ENCODE assay signal across 10 cellular contexts in genomic region chr17:81404557-81405165, GRCh38. TPM values are rescaled to one million over a fixed set of nuclear protein-coding genes. Genes with fewer than 3 reads are reported as not detected.
A peak's percentile ranks its signal among the peaks of the same experiment; 100 is the strongest.
DNase-seq lines count a peak whose midpoint lies in the region; ATAC-seq and TF ChIP-seq lines count a peak whose summit lies in the region.
"Had no signal": no experiment of that assay in that cellular context is flagged by ENCODE, and none has a peak within 500 bp of the region (broad histone marks: within the 10 kb centered on the region; RNA-seq: fewer than 3 reads in every experiment).

No MANE protein-coding gene starts in this region.

- peak; percentile 44 for ATAC-seq in Right ventricle myocardium inferior
- no peak for ATAC-seq in aorta (ENCODE audit: low FRiP score)
- ATAC-seq in HG03045 (IDR thresholded peaks at IDR 0.05; ENCODE audit: unreplicated experiment) = no peak
- no peak for ATAC-seq in HG03196 (IDR thresholded peaks at IDR 0.05; ENCODE audit: unreplicated experiment)

- intact Hi-C loops in Right ventricle myocardium inferior (cut with DNase I) = loop anchor here (2.0 to 5.0 kb wide), 2 partner anchors 76 to 152 kb away; no protein-coding TSS in a partner anchor
- intact Hi-C loops in cardiac septum (cut with DNase I) = loop anchor here (2.0 kb wide), 1 partner anchor 14 kb away; no protein-coding TSS in a partner anchor
- intact Hi-C loops in dorsolateral prefrontal cortex (cut with DNase I) = loop anchor here (5.0 kb wide), 2 partner anchors 78 to 152 kb away; no protein-coding TSS in a partner anchor
- intact Hi-C loops in aorta (cut with DNase I) = loop anchor here (1.0 to 5.0 kb wide), 2 partner anchors 13 to 78 kb away; no protein-coding TSS in a partner anchor

- peaks cover 34 to 46% of the 10 kb centered on the region in 2 donors for H3K4me1 ChIP-seq in mucosa of rectum (ENCODE audit: control insufficient read depth in 2 of 2, insufficient read depth in 2 of 2, low read length in 2 of 2)
- peaks cover 0 to 4% of the 10 kb centered on the region in 2 donors for H3K4me1 ChIP-seq in aorta (ENCODE audit: control insufficient read depth in 1 of 2, insufficient read depth in 2 of 2, low read length in 2 of 2)

- WGBS in aorta, 2 donors = 23 to 26% methylated on average over 11 of the region's 11 CpGs

- DNase-seq in Right ventricle myocardium inferior (ENCODE audit: missing footprints) (no peak), cardiac septum (ENCODE audit: low spot score) (no peak), dorsolateral prefrontal cortex (no peak), aorta (no peak), NK-92 (lab: John Stamatoyannopoulos, UW; ENCODE audit: unreplicated experiment) (no peak)
- DNase-seq: BE2C; stimulated activated naive CD4-positive, alpha-beta T cell had no signal

- no peaks in the 10 kb centered on the region for H3K27me3 ChIP-seq in dorsolateral prefrontal cortex
- no peaks in the 10 kb centered on the region for H3K27me3 ChIP-seq in mucosa of rectum (ENCODE audit: control insufficient read depth in 2 of 2, insufficient read depth in 2 of 2, low read length in 2 of 2)
- no peaks in the 10 kb centered on the region for H3K27me3 ChIP-seq in aorta (ENCODE audit: control insufficient read depth in 1 of 2, insufficient read depth in 2 of 2, low read length in 1 of 2)

- H3K4me3 ChIP-seq in dorsolateral prefrontal cortex = peak overlapping the region in 9 of 59 donors; percentile 5 to 49 (median 37)
- H3K4me3 ChIP-seq in mucosa of rectum (ENCODE audit: low read length in 2 of 2) = no peak overlapping the region
- H3K4me3 ChIP-seq in aorta (ENCODE audit: low read length in 2 of 2) = no peak overlapping the region

- peak overlapping the region in 1 of 2 donors; percentile 17 for H3K9ac ChIP-seq in mucosa of rectum (ENCODE audit: low read depth in 1 of 2, low read length in 2 of 2)

- no peak for TF ChIP-seq CTCF in dorsolateral prefrontal cortex (IDR thresholded peaks at IDR 0.05 in 54 of 56, conservative IDR thresholded peaks at IDR 0.05 in 2 of 56; ENCODE audit: low read depth in 1 of 56, partially characterized antibody in 56 of 56)

- H3K36me3 ChIP-seq in mucosa of rectum (ENCODE audit: control insufficient read depth in 2 of 2, insufficient read depth in 2 of 2, low read length in 2 of 2) (no peaks in the 10 kb centered on the region), aorta (ENCODE audit: control insufficient read depth in 1 of 2, insufficient read depth in 2 of 2, low read length in 1 of 2) (no peaks in the 10 kb centered on the region)
- H3K36me3 ChIP-seq: BE2C had no signal

- H3K9me3 ChIP-seq in mucosa of rectum (ENCODE audit: control insufficient read depth in 2 of 2, low read length in 2 of 2) = no peaks in the 10 kb centered on the region
- H3K9me3 ChIP-seq in aorta (ENCODE audit: control insufficient read depth, low read length) = no peaks in the 10 kb centered on the region
- H3K9me3 ChIP-seq: BE2C had no signal

- H3K27ac ChIP-seq in dorsolateral prefrontal cortex (peak overlapping the region in 36 of 59 donors; percentile 2 to 100 (median 53)), mucosa of rectum (ENCODE audit: low read depth in 2 of 2, low read length in 2 of 2) (peak overlapping the region; percentile 39 to 57), aorta (ENCODE audit: low read depth in 1 of 2, low read length in 2 of 2) (peak overlapping the region; percentile 78 to 87)

RNA-seq across cellular contexts. Expression of gene BAHCC1, which starts 9.4 kb away (rescaled TPM):
- 9.9 TPM for total RNA-seq in Right ventricle myocardium inferior
- 13.5 TPM for total RNA-seq in cardiac septum
- total RNA-seq in dorsolateral prefrontal cortex = 10 to 100 TPM; 25.1 to 66.1 (median 38.0) TPM
- 10 to 100 TPM; 22.8 to 49.3 TPM for total RNA-seq in aorta
- 10 to 100 TPM in 1 of 2 donors, 1 to 10 TPM in 1; 3.9 to 16.8 TPM for polyA plus RNA-seq in aorta
